ENCODE assay signal across 5 cellular contexts in genomic region chrX:2773166-2774055, GRCh38. TPM values are rescaled to one million over a fixed set of nuclear protein-coding genes. Genes with fewer than 3 reads are reported as not detected.
"Had no signal": no experiment of that assay in that cellular context is flagged by ENCODE, and none has a peak within 500 bp of the region (broad histone marks: within the 10 kb centered on the region; RNA-seq: fewer than 3 reads in every experiment).

No MANE protein-coding gene starts in this region.

RNA-seq across cellular contexts. Expression of gene XG, which starts 21.6 kb away (rescaled TPM):
- total RNA-seq: naive thymus-derived CD8-positive, alpha-beta T cell; natural killer cell treated with Interleukin-12 subunit alpha and Interleukin-12 subunit beta and Interleukin-15 and Interleukin-18, amount 100 ng/mL, for 72 hours; neural crest cell; osteocyte; renal cortical epithelial cell had no signal
- polyA plus RNA-seq: naive thymus-derived CD8-positive, alpha-beta T cell had no signal

RNA-seq across cellular contexts. Expression of gene GYG2, which starts 55.3 kb away (rescaled TPM):
- total RNA-seq: naive thymus-derived CD8-positive, alpha-beta T cell; natural killer cell treated with Interleukin-12 subunit alpha and Interleukin-12 subunit beta and Interleukin-15 and Interleukin-18, amount 100 ng/mL, for 72 hours had no signal
- polyA plus RNA-seq: naive thymus-derived CD8-positive, alpha-beta T cell had no signal
